ENCODE assay signal across 8 cellular contexts in genomic region chr1:21782868-21783678, GRCh38. TPM values are rescaled to one million over a fixed set of nuclear protein-coding genes. Genes with fewer than 3 reads are reported as not detected.
DNase-seq lines count a peak whose midpoint lies in the region; ATAC-seq and TF ChIP-seq lines count a peak whose summit lies in the region.

TSS of gene USP48 (minus strand) at chr1:21783149. CDS start at chr1:21782957, 192 bp downstream.

- peak within 1 kb of the TSS; percentile 95 for H3K4me3 Mint-ChIP-seq in activated T-cell treated with anti-CD3 and anti-CD28 coated beads, Interleukin-2, amount 50 U/mL, for 4 hours

- peaks cover 2% of the 10 kb centered on the region for H3K36me3 Mint-ChIP-seq in activated T-cell treated with anti-CD3 and anti-CD28 coated beads, Interleukin-2, amount 50 U/mL, for 4 hours (ENCODE audit: insufficient read depth)

- no peaks in the 10 kb centered on the region for H3K9me3 Mint-ChIP-seq in activated T-cell treated with anti-CD3 and anti-CD28 coated beads, Interleukin-2, amount 50 U/mL, for 4 hours

- H3K9me3 ChIP-seq in Panc1 (ENCODE audit: control insufficient read depth, insufficient read depth, low read depth, low read length) (no peaks in the 10 kb centered on the region), esophagus (ENCODE audit: control insufficient read depth in 2 of 2, insufficient read depth in 1 of 2, low read depth in 1 of 2, low read length in 1 of 2) (no peaks in the 10 kb centered on the region), mucosa of stomach (ENCODE audit: control insufficient read depth, low read length) (no peaks in the 10 kb centered on the region)

- H3K36me3 ChIP-seq in KMS-11 (ENCODE audit: insufficient read depth), result no peaks in the 10 kb centered on the region
- H3K36me3 ChIP-seq in Panc1 (ENCODE audit: control insufficient read depth, insufficient read depth, low read length), result no peaks in the 10 kb centered on the region
- H3K36me3 ChIP-seq in esophagus (ENCODE audit: control insufficient read depth in 2 of 2, insufficient read depth in 2 of 2, low read length in 1 of 2), result no peaks in the 10 kb centered on the region
- no peaks in the 10 kb centered on the region for H3K36me3 ChIP-seq in mucosa of stomach (ENCODE audit: control insufficient read depth, insufficient read depth, low read length)

- H3K4me1 ChIP-seq in KMS-11 (ENCODE audit: low read depth, poor library complexity, severe bottlenecking) (peaks cover 14% of the 10 kb centered on the region), Panc1 (ENCODE audit: control insufficient read depth, insufficient read depth, low read length) (peaks cover 10% of the 10 kb centered on the region), esophagus (ENCODE audit: control insufficient read depth in 2 of 2, insufficient read depth in 2 of 2, low read length in 1 of 2) (no peaks in the 10 kb centered on the region), mucosa of stomach (ENCODE audit: control insufficient read depth, insufficient read depth, low read length) (peaks cover 4% of the 10 kb centered on the region)

- peak within 1 kb of the TSS; percentile 77 for H2AFZ ChIP-seq in KMS-11 (ENCODE audit: low read depth)

- no peaks in the 10 kb centered on the region for H3K27me3 Mint-ChIP-seq in activated T-cell treated with anti-CD3 and anti-CD28 coated beads, Interleukin-2, amount 50 U/mL, for 4 hours (ENCODE audit: low read depth)

- H3K79me2 ChIP-seq in KMS-11 (ENCODE audit: insufficient read depth, low read depth), result peaks cover 45% of the 10 kb centered on the region

- H3K4me3 ChIP-seq in KMS-11 (IDR thresholded peaks at IDR 0.05; ENCODE audit: insufficient read depth, low read depth, low read length) (peak within 1 kb of the TSS; percentile 60), Panc1 (ENCODE audit: low read depth in 2 of 2, low read length in 2 of 2) (peak within 1 kb of the TSS; percentile 74 to 99), esophagus (ENCODE audit: low read depth in 1 of 2, low read length in 2 of 2) (peak within 1 kb of the TSS; percentile 77 to 88), mucosa of stomach (ENCODE audit: low read length) (peak within 1 kb of the TSS; percentile 100)

- 0 out of 2 replicates have a peak, but pooled peaks cover 2% of the 10 kb centered on the region for H3K27me3 ChIP-seq in KMS-11 (ENCODE audit: insufficient read depth, low read depth)
- H3K27me3 ChIP-seq in Panc1 (ENCODE audit: control insufficient read depth, insufficient read depth, low read length), result no peaks in the 10 kb centered on the region
- H3K27me3 ChIP-seq in esophagus (ENCODE audit: control insufficient read depth in 1 of 2, insufficient read depth in 2 of 2, low read length in 2 of 2), result no peaks in the 10 kb centered on the region
- H3K27me3 ChIP-seq in mucosa of stomach (ENCODE audit: control insufficient read depth, insufficient read depth, low read length), result no peaks in the 10 kb centered on the region

- intact Hi-C loops in Panc1 (cut with micrococcal nuclease; ENCODE audit: unreplicated experiment), result no loop called here

- ATAC-seq in GM21786 (IDR thresholded peaks at IDR 0.05; ENCODE audit: unreplicated experiment) (peak; percentile 56), Panc1 (peak; percentile 95)
- peak; percentile 83 to 84 for ATAC-seq in activated T-cell treated with anti-CD3 and anti-CD28 coated beads, Interleukin-2, amount 50 U/mL, for 4 hours

- H3K9ac ChIP-seq in KMS-11, result peak within 1 kb of the TSS; percentile 99
- peak within 1 kb of the TSS; percentile 100 for H3K9ac ChIP-seq in mucosa of stomach (ENCODE audit: low read length)

- no peak for TF ChIP-seq CTCF in KMS-11 (conservative IDR thresholded peaks at IDR 0.05; ENCODE audit: low read depth, low read length)
- TF ChIP-seq CTCF in Panc1 (IDR thresholded peaks at IDR 0.05), result no peak

- TSS peak; percentile 96 for BruUV-seq in Panc1 (replicated peaks; lab: Mats Ljungman, UMichigan)

- in situ Hi-C loops in Panc1 (cut with HindIII; ENCODE audit: low pct_unique_long_range_greater_than_20kb, low sequenced_read_pairs), result no loop called here

- WGBS in esophagus, 2 donors, result 0% methylated on average over 57 to 82 of the region's 82 CpGs

- H3K27ac ChIP-seq in KMS-11 (peak within 1 kb of the TSS; percentile 99), Panc1 (ENCODE audit: low read length) (peak within 1 kb of the TSS; percentile 100), esophagus (ENCODE audit: low read depth in 2 of 2, low read length in 1 of 2) (peak within 1 kb of the TSS; percentile 100)

- H4K20me1 ChIP-seq in KMS-11 (ENCODE audit: insufficient read depth), result peaks cover 12% of the 10 kb centered on the region; the same call in 1 of the 2 replicates

- CTCF ChIA-PET in Panc1 (lab: Charles Lee), result no interaction called here

- DNase-seq in DMS53 (lab: John Stamatoyannopoulos, UW) (peak; percentile 99), Panc1 (ENCODE audit: low read depth, low spot score) (peak; percentile 82)
- DNase-seq in activated T-cell treated with anti-CD3 and anti-CD28 coated beads, Interleukin-2, amount 50 U/mL, for 4 hours, result peak; percentile 94
- DNase-seq in stimulated activated CD8-positive, alpha-beta memory T cell treated with anti-CD3 and anti-CD28 coated beads, Interleukin-4, amount 100 ng/mL, for 48 hours, result peak; percentile 96

- POLR2A ChIA-PET in Panc1 (lab: Charles Lee), result interaction anchor here (0.6 kb wide), 1 partner anchor 198 kb away, joined by 4 read pairs; no protein-coding TSS in a partner anchor

- peak within 1 kb of the TSS; percentile 82 for H3K4me2 ChIP-seq in KMS-11

- H3K4me1 Mint-ChIP-seq in activated T-cell treated with anti-CD3 and anti-CD28 coated beads, Interleukin-2, amount 50 U/mL, for 4 hours (ENCODE audit: low read depth), result peaks cover 31% of the 10 kb centered on the region

RNA-seq across cellular contexts. Expression of gene USP48, which starts in this region (rescaled TPM):
- 71.6 TPM for total RNA-seq in Panc1 (2021; ENCODE audit: unreplicated experiment)
- polyA plus RNA-seq in Panc1 (2012; ENCODE audit: insufficient read length), result 62.6 TPM
- 10 to 100 TPM; 49.0 to 52.2 (median 50.6) TPM for total RNA-seq in activated T-cell treated with anti-CD3 and anti-CD28 coated beads, Interleukin-2, amount 50 U/mL, for 4 hours
- 10 to 100 TPM; 14.4 to 18.4 TPM for polyA plus RNA-seq in esophagus

Comparison
In these comparisons a context has a peak if more than half of its experiments do, and no peak if none do; other contexts are left out.
1. Peak in every context shown above with its lines: DNase-seq, ATAC-seq, H3K4me3 ChIP-seq and H3K27ac ChIP-seq.